ENCODE assay signal across 10 cellular contexts in the genomic region with DNA sequence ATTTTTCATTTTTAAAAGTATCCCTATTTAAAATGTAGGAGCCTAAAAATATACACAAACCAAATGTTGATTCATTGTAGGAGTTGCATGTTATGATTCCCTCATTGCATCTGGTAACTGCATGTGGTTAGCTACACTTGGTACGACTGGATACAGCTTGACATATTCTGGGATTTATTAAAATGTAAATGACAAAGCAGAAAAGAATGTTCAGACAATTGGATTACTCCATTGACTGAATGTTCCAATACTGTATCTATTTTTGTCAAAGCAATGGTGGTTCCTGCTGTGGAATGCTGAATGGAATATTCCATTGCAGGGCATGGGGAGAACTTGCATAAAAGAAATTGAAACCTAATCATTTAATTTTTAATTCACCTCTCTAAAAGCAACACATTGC. TPM values are rescaled to one million over a fixed set of nuclear protein-coding genes. Genes with fewer than 3 reads are reported as not detected.
DNase-seq lines count a peak whose midpoint lies in the region; ATAC-seq and TF ChIP-seq lines count a peak whose summit lies in the region.
"Had no signal": no experiment of that assay in that cellular context is flagged by ENCODE, and none has a peak within 500 bp of the region (broad histone marks: within the 10 kb centered on the region; RNA-seq: fewer than 3 reads in every experiment).

No MANE protein-coding gene starts in this region.

- ATAC-seq in right cardiac atrium (peak; percentile 61 to 71), HG02763 (IDR thresholded peaks at IDR 0.05; ENCODE audit: unreplicated experiment) (no peak)

- H3K27me3 ChIP-seq in right cardiac atrium (ENCODE audit: control insufficient read depth, insufficient read depth), result no peaks in the 10 kb centered on the region
- H3K27me3 ChIP-seq in colonic mucosa, result no peaks in the 10 kb centered on the region

- H3K27ac ChIP-seq in right cardiac atrium (ENCODE audit: low read length) (no peak overlapping the region), colonic mucosa (no peak overlapping the region)

- H3K9me3 ChIP-seq in right cardiac atrium (ENCODE audit: control insufficient read depth, low read length) (no peaks in the 10 kb centered on the region), colonic mucosa (no peaks in the 10 kb centered on the region)

- intact Hi-C loops in right cardiac atrium (cut with DNase I), result no loop called here
- intact Hi-C loops in colonic mucosa (cut with DNase I), result no loop called here

- H3K9ac ChIP-seq in colonic mucosa (ENCODE audit: low read depth in 2 of 2, low read length in 2 of 2), result no peak overlapping the region

- DNase-seq in HS-5 (ENCODE audit: low read depth), result peak; percentile 92
- peak; percentile 88 to 96 for DNase-seq in cardiac fibroblast (ENCODE audit: low read depth in 2 of 2)
- DNase-seq in right cardiac atrium, result no peak
- peak; percentile 88 for DNase-seq in stromal cell of bone marrow (ENCODE audit: low read depth)
- no peak for DNase-seq in colonic mucosa
- DNase-seq in NCI-H187 (lab: John Stamatoyannopoulos, UW), result no peak
- DNase-seq in NCI-H526 treated with DMSO at 0.1 percent for 48 hours (lab: John Stamatoyannopoulos, UW), result no peak
- DNase-seq: T-helper 2 cell had no signal

- WGBS in right cardiac atrium, result 22% methylated on average over 1 of the region's 1 CpG

- H3K4me1 ChIP-seq in right cardiac atrium (ENCODE audit: control insufficient read depth, insufficient read depth, low read length), result peaks cover 3% of the 10 kb centered on the region
- H3K4me1 ChIP-seq in colonic mucosa, result no peaks in the 10 kb centered on the region

- H3K4me3 ChIP-seq in cardiac fibroblast (replicated peaks in 1 of 2; ENCODE audit: low read depth in 2 of 2, low read length in 2 of 2) (no peak overlapping the region), right cardiac atrium (ENCODE audit: low read length) (no peak overlapping the region), colonic mucosa (no peak overlapping the region)

- no peak for TF ChIP-seq CTCF in cardiac fibroblast (IDR thresholded peaks at IDR 0.05; ENCODE audit: low read depth, low read length)
- TF ChIP-seq CTCF in colonic mucosa (IDR thresholded peaks at IDR 0.05), result no peak

- H3K36me3 ChIP-seq in colonic mucosa, result no peaks in the 10 kb centered on the region

RNA-seq across cellular contexts. Expression of gene BLID, which starts 30.8 kb away (rescaled TPM):
- total RNA-seq in right cardiac atrium (1 to 10 TPM; 1.6 to 2.4 (median 1.7) TPM), colonic mucosa (not detected)
- polyA plus RNA-seq in right cardiac atrium, result 0.57 TPM
- polyA plus RNA-seq: urinary bladder had no signal

Comparison
In these comparisons a context has a peak if more than half of its experiments do, and no peak if none do; other contexts are left out.
1. DNase-seq: peak in HS-5 (single experiment), cardiac fibroblast (2 of 2) and stromal cell of bone marrow (single experiment); none in right cardiac atrium (0 of 3), colonic mucosa (single experiment), NCI-H187 (0 of 2) and NCI-H526 treated with DMSO at 0.1 percent for 48 hours (single experiment).